ENCODE assay signal across 15 cellular contexts in the genomic region with DNA sequence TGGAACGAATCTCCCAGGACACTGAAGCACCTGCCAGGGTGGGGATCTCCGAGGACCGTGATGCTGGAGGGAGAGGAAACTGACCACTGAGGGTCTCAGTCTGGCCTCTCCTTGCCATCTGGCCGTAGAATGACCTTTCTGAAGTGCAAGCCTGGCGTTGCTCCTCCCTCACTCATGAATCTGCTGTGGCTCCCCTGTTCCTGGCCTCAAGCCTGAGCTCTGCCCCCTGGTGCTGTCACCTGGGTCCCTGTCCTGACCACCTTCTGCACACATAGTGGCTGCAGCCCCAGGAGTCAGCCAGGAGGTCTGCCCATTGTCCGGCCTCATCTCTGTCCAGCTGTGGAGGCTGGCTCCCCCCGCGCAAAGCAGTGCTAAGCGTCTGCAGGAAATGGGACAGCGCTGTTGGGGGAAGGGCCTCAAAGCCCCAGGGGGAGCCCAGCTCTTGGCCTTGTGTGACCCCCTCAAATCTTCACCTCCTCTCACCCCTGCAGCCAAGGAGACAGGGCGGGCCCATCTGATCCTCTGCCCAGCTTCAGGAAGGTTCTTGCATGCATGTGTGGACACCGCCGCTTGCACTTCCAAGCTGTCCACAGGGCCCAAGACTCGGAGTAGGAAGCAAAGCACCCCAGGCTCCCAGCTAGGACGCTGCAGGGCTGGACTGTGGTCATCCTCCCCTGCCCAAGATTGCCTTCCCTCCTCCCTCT.
"Had no signal": no experiment of that assay in that cellular context is flagged by ENCODE, and none has a peak within 500 bp of the region (broad histone marks: within the 10 kb centered on the region; RNA-seq: fewer than 3 reads in every experiment).

No MANE protein-coding gene starts in this region.

- ATAC-seq: activated naive CD8-positive, alpha-beta T cell treated with anti-CD3 and anti-CD28 coated beads, Interleukin-2, amount 50 U/mL, for 24 hours had no signal

- H3K4me3 ChIP-seq: ascending aorta, heart left ventricle, lower lobe of right lung, skin epidermis, tibial artery had no signal

- H3K27me3 ChIP-seq: ascending aorta had no signal

- H3K36me3 ChIP-seq: ascending aorta, heart left ventricle, lower lobe of right lung, tibial artery had no signal

- H3K9me3 ChIP-seq: ascending aorta, heart left ventricle, lower lobe of right lung, tibial artery had no signal

- H3K4me1 ChIP-seq: ascending aorta, lower lobe of right lung, tibial artery had no signal

- H3K4me1 Mint-ChIP-seq: activated naive CD8-positive, alpha-beta T cell treated with anti-CD3 and anti-CD28 coated beads, Interleukin-2, amount 50 U/mL, for 24 hours had no signal

- H3K27ac ChIP-seq: ascending aorta, heart left ventricle, lower lobe of right lung, skin epidermis, tibial artery had no signal

- H3K36me3 Mint-ChIP-seq: activated CD4-positive, alpha-beta memory T cell treated with anti-CD3 and anti-CD28 coated beads for 36 hours had no signal

- H3K27ac Mint-ChIP-seq: activated CD4-positive, alpha-beta memory T cell treated with anti-CD3 and anti-CD28 coated beads for 36 hours; activated naive CD8-positive, alpha-beta T cell treated with anti-CD3 and anti-CD28 coated beads, Interleukin-2, amount 50 U/mL, for 24 hours; T-helper 2 cell treated with Interferon-gamma antibody and Interleukin-4, amounts not matched to agents 5 μg/mL and 100 μg/mL, for 36 hours had no signal

- H3K4me3 Mint-ChIP-seq: activated CD4-positive, alpha-beta memory T cell treated with anti-CD3 and anti-CD28 coated beads for 36 hours; activated naive CD8-positive, alpha-beta T cell treated with anti-CD3 and anti-CD28 coated beads, Interleukin-2, amount 50 U/mL, for 24 hours; T-helper 2 cell treated with Interferon-gamma antibody and Interleukin-4, amounts not matched to agents 5 μg/mL and 100 μg/mL, for 36 hours had no signal

- DNase-seq: activated CD4-positive, alpha-beta memory T cell treated with anti-CD3 and anti-CD28 coated beads for 36 hours; activated naive CD4-positive, alpha-beta T cell; activated naive CD8-positive, alpha-beta T cell treated with anti-CD3 and anti-CD28 coated beads, Interleukin-2, amount 50 U/mL, for 24 hours; effector CD8-positive, alpha-beta T cell; foreskin melanocyte; lower lobe of right lung; midbrain had no signal

- H3K9me3 Mint-ChIP-seq: activated naive CD8-positive, alpha-beta T cell treated with anti-CD3 and anti-CD28 coated beads, Interleukin-2, amount 50 U/mL, for 24 hours; T-helper 2 cell treated with Interferon-gamma antibody and Interleukin-4, amounts not matched to agents 5 μg/mL and 100 μg/mL, for 36 hours had no signal

- FAIRE-seq: bronchial epithelial cell, colon, keratinocyte had no signal
